ENCODE assay signal across 1 cellular context in the genomic region with DNA sequence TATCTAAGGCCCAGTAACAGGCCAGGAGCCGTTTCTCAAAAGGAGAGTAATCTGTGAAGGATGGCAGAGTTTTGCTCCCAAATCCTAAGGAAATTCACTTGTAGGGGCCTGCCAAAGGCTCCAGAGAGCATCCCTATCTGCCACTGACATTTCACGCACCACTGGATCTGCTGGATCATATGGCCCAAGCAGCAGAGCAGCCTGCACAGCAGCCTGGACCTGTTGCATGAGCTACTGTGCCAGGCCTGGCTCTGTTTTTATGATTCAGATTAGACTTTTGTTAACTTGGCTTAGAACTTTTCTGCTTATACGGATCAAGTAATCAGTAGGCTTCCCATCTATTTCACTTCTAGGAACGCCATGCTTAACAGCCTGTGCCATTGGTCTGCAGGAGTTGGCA.
TF ChIP-seq lines count a peak whose summit lies in the region.

No MANE protein-coding gene starts in this region.

TF ChIP-seq in GM23338, 12 proteins besides CTCF, POLR2A, EP300 and RAD21 (continued from another document):
- TF ChIP-seq, protein P1, sequence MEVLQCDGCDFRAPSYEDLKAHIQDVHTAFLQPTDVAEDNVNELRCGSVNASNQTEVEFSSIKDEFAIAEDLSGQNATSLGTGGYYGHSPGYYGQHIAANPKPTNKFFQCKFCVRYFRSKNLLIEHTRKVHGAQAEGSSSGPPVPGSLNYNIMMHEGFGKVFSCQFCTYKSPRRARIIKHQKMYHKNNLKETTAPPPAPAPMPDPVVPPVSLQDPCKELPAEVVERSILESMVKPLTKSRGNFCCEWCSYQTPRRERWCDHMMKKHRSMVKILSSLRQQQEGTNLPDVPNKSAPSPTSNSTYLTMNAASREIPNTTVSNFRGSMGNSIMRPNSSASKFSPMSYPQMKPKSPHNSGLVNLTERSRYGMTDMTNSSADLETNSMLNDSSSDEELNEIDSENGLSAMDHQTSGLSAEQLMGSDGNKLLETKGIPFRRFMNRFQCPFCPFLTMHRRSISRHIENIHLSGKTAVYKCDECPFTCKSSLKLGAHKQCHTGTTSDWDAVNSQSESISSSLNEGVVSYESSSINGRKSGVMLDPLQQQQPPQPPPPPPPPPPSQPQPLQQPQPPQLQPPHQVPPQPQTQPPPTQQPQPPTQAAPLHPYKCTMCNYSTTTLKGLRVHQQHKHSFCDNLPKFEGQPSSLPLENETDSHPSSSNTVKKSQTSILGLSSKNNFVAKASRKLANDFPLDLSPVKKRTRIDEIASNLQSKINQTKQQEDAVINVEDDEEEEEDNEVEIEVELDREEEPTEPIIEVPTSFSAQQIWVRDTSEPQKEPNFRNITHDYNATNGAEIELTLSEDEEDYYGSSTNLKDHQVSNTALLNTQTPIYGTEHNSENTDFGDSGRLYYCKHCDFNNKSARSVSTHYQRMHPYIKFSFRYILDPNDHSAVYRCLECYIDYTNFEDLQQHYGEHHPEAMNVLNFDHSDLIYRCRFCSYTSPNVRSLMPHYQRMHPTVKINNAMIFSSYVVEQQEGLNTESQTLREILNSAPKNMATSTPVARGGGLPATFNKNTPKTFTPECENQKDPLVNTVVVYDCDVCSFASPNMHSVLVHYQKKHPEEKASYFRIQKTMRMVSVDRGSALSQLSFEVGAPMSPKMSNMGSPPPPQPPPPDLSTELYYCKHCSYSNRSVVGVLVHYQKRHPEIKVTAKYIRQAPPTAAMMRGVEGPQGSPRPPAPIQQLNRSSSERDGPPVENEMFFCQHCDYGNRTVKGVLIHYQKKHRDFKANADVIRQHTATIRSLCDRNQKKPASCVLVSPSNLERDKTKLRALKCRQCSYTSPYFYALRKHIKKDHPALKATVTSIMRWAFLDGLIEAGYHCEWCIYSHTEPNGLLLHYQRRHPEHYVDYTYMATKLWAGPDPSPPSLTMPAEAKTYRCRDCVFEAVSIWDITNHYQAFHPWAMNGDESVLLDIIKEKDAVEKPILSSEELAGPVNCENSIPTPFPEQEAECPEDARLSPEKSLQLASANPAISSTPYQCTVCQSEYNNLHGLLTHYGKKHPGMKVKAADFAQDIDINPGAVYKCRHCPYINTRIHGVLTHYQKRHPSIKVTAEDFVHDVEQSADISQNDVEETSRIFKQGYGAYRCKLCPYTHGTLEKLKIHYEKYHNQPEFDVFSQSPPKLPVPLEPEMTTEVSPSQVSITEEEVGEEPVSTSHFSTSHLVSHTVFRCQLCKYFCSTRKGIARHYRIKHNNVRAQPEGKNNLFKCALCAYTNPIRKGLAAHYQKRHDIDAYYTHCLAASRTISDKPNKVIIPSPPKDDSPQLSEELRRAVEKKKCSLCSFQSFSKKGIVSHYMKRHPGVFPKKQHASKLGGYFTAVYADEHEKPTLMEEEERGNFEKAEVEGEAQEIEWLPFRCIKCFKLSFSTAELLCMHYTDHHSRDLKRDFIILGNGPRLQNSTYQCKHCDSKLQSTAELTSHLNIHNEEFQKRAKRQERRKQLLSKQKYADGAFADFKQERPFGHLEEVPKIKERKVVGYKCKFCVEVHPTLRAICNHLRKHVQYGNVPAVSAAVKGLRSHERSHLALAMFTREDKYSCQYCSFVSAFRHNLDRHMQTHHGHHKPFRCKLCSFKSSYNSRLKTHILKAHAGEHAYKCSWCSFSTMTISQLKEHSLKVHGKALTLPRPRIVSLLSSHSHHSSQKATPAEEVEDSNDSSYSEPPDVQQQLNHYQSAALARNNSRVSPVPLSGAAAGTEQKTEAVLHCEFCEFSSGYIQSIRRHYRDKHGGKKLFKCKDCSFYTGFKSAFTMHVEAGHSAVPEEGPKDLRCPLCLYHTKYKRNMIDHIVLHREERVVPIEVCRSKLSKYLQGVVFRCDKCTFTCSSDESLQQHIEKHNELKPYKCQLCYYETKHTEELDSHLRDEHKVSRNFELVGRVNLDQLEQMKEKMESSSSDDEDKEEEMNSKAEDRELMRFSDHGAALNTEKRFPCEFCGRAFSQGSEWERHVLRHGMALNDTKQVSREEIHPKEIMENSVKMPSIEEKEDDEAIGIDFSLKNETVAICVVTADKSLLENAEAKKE (CRISPR knock-in tag; IDR thresholded peaks at IDR 0.05): no peak
- TF ChIP-seq, protein P2, sequence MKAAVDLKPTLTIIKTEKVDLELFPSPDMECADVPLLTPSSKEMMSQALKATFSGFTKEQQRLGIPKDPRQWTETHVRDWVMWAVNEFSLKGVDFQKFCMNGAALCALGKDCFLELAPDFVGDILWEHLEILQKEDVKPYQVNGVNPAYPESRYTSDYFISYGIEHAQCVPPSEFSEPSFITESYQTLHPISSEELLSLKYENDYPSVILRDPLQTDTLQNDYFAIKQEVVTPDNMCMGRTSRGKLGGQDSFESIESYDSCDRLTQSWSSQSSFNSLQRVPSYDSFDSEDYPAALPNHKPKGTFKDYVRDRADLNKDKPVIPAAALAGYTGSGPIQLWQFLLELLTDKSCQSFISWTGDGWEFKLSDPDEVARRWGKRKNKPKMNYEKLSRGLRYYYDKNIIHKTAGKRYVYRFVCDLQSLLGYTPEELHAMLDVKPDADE (IDR thresholded peaks at IDR 0.05): no peak
- TF ChIP-seq CREB1 (CRISPR knock-in tag; IDR thresholded peaks at IDR 0.05; ENCODE audit: low read depth) (no peak), NANOG (IDR thresholded peaks at IDR 0.05; ENCODE audit: borderline replicate concordance) (no peak), EZH2phosphoT487 (IDR thresholded peaks at IDR 0.05; ENCODE audit: unreplicated experiment) (no peak)
- TF ChIP-seq, protein P3, sequence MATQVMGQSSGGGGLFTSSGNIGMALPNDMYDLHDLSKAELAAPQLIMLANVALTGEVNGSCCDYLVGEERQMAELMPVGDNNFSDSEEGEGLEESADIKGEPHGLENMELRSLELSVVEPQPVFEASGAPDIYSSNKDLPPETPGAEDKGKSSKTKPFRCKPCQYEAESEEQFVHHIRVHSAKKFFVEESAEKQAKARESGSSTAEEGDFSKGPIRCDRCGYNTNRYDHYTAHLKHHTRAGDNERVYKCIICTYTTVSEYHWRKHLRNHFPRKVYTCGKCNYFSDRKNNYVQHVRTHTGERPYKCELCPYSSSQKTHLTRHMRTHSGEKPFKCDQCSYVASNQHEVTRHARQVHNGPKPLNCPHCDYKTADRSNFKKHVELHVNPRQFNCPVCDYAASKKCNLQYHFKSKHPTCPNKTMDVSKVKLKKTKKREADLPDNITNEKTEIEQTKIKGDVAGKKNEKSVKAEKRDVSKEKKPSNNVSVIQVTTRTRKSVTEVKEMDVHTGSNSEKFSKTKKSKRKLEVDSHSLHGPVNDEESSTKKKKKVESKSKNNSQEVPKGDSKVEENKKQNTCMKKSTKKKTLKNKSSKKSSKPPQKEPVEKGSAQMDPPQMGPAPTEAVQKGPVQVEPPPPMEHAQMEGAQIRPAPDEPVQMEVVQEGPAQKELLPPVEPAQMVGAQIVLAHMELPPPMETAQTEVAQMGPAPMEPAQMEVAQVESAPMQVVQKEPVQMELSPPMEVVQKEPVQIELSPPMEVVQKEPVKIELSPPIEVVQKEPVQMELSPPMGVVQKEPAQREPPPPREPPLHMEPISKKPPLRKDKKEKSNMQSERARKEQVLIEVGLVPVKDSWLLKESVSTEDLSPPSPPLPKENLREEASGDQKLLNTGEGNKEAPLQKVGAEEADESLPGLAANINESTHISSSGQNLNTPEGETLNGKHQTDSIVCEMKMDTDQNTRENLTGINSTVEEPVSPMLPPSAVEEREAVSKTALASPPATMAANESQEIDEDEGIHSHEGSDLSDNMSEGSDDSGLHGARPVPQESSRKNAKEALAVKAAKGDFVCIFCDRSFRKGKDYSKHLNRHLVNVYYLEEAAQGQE (IDR thresholded peaks at IDR 0.05; ENCODE audit: unreplicated experiment): no peak
